Comparison of ENCODE assay signal across 8 cellular contexts in genomic region chr18:51278045-51278649, GRCh38.
DNase-seq lines count a peak whose midpoint lies in the region; ATAC-seq, FAIRE-seq and TF ChIP-seq lines count a peak whose summit lies in the region.

No MANE protein-coding gene starts in this region.

- no peaks in the 10 kb centered on the region for H3K9me3 Mint-ChIP-seq in activated T-helper 1 cell treated with anti-CD3 and anti-CD28 coated beads, Interleukin-12 subunit alpha, Interleukin-12 subunit beta, Interleukin-2, Interleukin-4 antibody, amounts not matched to agents 30 ng/mL and 10 ng/mL and 1 ng/mL, durations not matched to agents 14 hours and 24 hours and 36 hours

- peak; percentile 65 for TF ChIP-seq RAD21 in A549 (conservative IDR thresholded peaks at IDR 0.05 in 1 of 2, IDR thresholded peaks at IDR 0.05 in 1 of 2)

- POLR2A ChIA-PET in A549 (lab: Yijun Ruan, JAX): no interaction called here

- TF ChIP-seq POLR2A in A549 (IDR thresholded peaks at IDR 0.05; ENCODE audit: low read length): no peak

- DNase-seq in A549 (ENCODE audit: low read depth in 1 of 2, low spot score in 1 of 2): peak; percentile 21 to 57
- DNase-seq in NCI-H748 treated with DMSO at 0.1 percent for 48 hours (lab: John Stamatoyannopoulos, UW): peak; percentile 62
- peak; percentile 10 for DNase-seq in activated T-helper 1 cell treated with anti-CD3 and anti-CD28 coated beads, Interleukin-12 subunit alpha, Interleukin-12 subunit beta, Interleukin-2, Interleukin-4 antibody, amounts not matched to agents 30 ng/mL and 10 ng/mL and 1 ng/mL, durations not matched to agents 14 hours and 24 hours and 36 hours (ENCODE audit: low spot score)
- peak; percentile 64 for DNase-seq in iPS DF 6.9 (ENCODE audit: low read depth, low spot score)
- peak; percentile 8 to 46 (median 8) for DNase-seq in stimulated activated CD4-positive, alpha-beta T cell treated with anti-CD3 and anti-CD28 coated beads, TNF-alpha, amount 100 ng/mL, for 24 hours (ENCODE audit: low read depth in 3 of 3)
- DNase-seq in amniotic stem cell (lab: John Stamatoyannopoulos, UW): no peak

- peak; percentile 73 to 92; a peak in 5 of 6 replicates for ATAC-seq in A549
- ATAC-seq in GM21367 (IDR thresholded peaks at IDR 0.05; ENCODE audit: unreplicated experiment): no peak

- H3K27me3 ChIP-seq in iPS DF 6.9 (ENCODE audit: control insufficient read depth, insufficient read depth, low read length): no peaks in the 10 kb centered on the region

- H3K27me3 Mint-ChIP-seq in activated T-helper 1 cell treated with anti-CD3 and anti-CD28 coated beads, Interleukin-12 subunit alpha, Interleukin-12 subunit beta, Interleukin-2, Interleukin-4 antibody, amounts not matched to agents 30 ng/mL and 10 ng/mL and 1 ng/mL, durations not matched to agents 14 hours and 24 hours and 36 hours (ENCODE audit: insufficient read depth): peaks cover 2% of the 10 kb centered on the region

- TF ChIP-seq CTCF in A549 (IDR thresholded peaks at IDR 0.05) (peak; percentile 57), GM12874 (IDR thresholded peaks at IDR 0.05; ENCODE audit: insufficient read depth, low read depth, low read length) (peak; percentile 67)

- no peak overlapping the region for H3K4me2 ChIP-seq in A549

- intact Hi-C loops in activated T-helper 1 cell treated with anti-CD3 and anti-CD28 coated beads, Interleukin-12 subunit alpha, Interleukin-12 subunit beta, Interleukin-2, Interleukin-4 antibody, amounts not matched to agents 30 ng/mL and 10 ng/mL and 1 ng/mL, durations not matched to agents 14 hours and 24 hours and 36 hours (cut with micrococcal nuclease): no loop called here

- H3K9me3 ChIP-seq in A549: no peaks in the 10 kb centered on the region
- no peaks in the 10 kb centered on the region for H3K9me3 ChIP-seq in iPS DF 6.9 (ENCODE audit: control insufficient read depth, insufficient read depth, low read length)

- H3K4me3 ChIP-seq in A549 (no peak overlapping the region), iPS DF 6.9 (ENCODE audit: low read length) (no peak overlapping the region)

- WGBS in A549 (ENCODE audit: missing lambda C conversion rate): 47% methylated on average over 4 of the region's 4 CpGs
- no CpG with 5 or more reads among the region's 4 CpGs for WGBS in iPS DF 6.9 (ENCODE audit: insufficient coverage, insufficient read length)

- no peak for TF ChIP-seq EP300 in A549 (IDR thresholded peaks at IDR 0.05)

- no peak overlapping the region for H3K27ac Mint-ChIP-seq in activated T-helper 1 cell treated with anti-CD3 and anti-CD28 coated beads, Interleukin-12 subunit alpha, Interleukin-12 subunit beta, Interleukin-2, Interleukin-4 antibody, amounts not matched to agents 30 ng/mL and 10 ng/mL and 1 ng/mL, durations not matched to agents 14 hours and 24 hours and 36 hours

- H3K4me1 ChIP-seq in A549 (no peaks in the 10 kb centered on the region), iPS DF 6.9 (ENCODE audit: control insufficient read depth, insufficient read depth, low read length) (peaks cover 2% of the 10 kb centered on the region; the same call in 1 of the 2 replicates)

- H3K4me1 Mint-ChIP-seq in activated T-helper 1 cell treated with anti-CD3 and anti-CD28 coated beads, Interleukin-12 subunit alpha, Interleukin-12 subunit beta, Interleukin-2, Interleukin-4 antibody, amounts not matched to agents 30 ng/mL and 10 ng/mL and 1 ng/mL, durations not matched to agents 14 hours and 24 hours and 36 hours (ENCODE audit: low read depth): no peaks in the 10 kb centered on the region

- no peak overlapping the region for H3K4me3 Mint-ChIP-seq in activated T-helper 1 cell treated with anti-CD3 and anti-CD28 coated beads, Interleukin-12 subunit alpha, Interleukin-12 subunit beta, Interleukin-2, Interleukin-4 antibody, amounts not matched to agents 30 ng/mL and 10 ng/mL and 1 ng/mL, durations not matched to agents 14 hours and 24 hours and 36 hours

- no peak for FAIRE-seq in A549 (lab: Jason Lieb, UNC)

- H3K27ac ChIP-seq in A549 (no peak overlapping the region), iPS DF 6.9 (ENCODE audit: low read length) (no peak overlapping the region)

- H3K36me3 ChIP-seq in iPS DF 6.9 (ENCODE audit: control insufficient read depth, insufficient read depth, low read length): no peaks in the 10 kb centered on the region

- H3K36me3 Mint-ChIP-seq in activated T-helper 1 cell treated with anti-CD3 and anti-CD28 coated beads, Interleukin-12 subunit alpha, Interleukin-12 subunit beta, Interleukin-2, Interleukin-4 antibody, amounts not matched to agents 30 ng/mL and 10 ng/mL and 1 ng/mL, durations not matched to agents 14 hours and 24 hours and 36 hours (ENCODE audit: low read depth): no peaks in the 10 kb centered on the region

- CTCF ChIA-PET in A549 (lab: Yijun Ruan, JAX): interaction anchor here (0.8 kb wide), 1 partner anchor 8 kb away, joined by 5 read pairs; no protein-coding TSS in a partner anchor

TF ChIP-seq in A549, 52 proteins besides CTCF, POLR2A, EP300 and RAD21:
- no peak for TF ChIP-seq HOXB5 (CRISPR knock-in tag; IDR thresholded peaks at IDR 0.05)
- no peak for TF ChIP-seq HOXB13 (CRISPR knock-in tag; IDR thresholded peaks at IDR 0.05; ENCODE audit: low read depth)
- no peak for TF ChIP-seq CBX2 (IDR thresholded peaks at IDR 0.05; ENCODE audit: borderline replicate concordance, low read depth)
- peak; percentile 46; the same call in 1 of the 3 replicates for TF ChIP-seq SMC3 (IDR thresholded peaks at IDR 0.05)
